ENCODE assay signal across 12 cellular contexts in genomic region chr11:76578655-76579046, GRCh38.
DNase-seq lines count a peak whose midpoint lies in the region; ATAC-seq and TF ChIP-seq lines count a peak whose summit lies in the region.
"Had no signal": no experiment of that assay in that cellular context is flagged by ENCODE, and none has a peak within 500 bp of the region (broad histone marks: within the 10 kb centered on the region; RNA-seq: fewer than 3 reads in every experiment).

No MANE protein-coding gene starts in this region.

- H3K9me3 Mint-ChIP-seq in Caco-2 (ENCODE audit: unreplicated experiment) = no peaks in the 10 kb centered on the region
- no peaks in the 10 kb centered on the region for H3K9me3 Mint-ChIP-seq in CD8-positive, alpha-beta T cell
- no peaks in the 10 kb centered on the region for H3K9me3 Mint-ChIP-seq in stimulated activated effector memory CD8-positive, alpha-beta T cell treated with anti-CD3 and anti-CD28 coated beads, Interleukin-12 subunit alpha, Interleukin-12 subunit beta, amount 100 ng/mL, for 72 hours

- H3K4me3 Mint-ChIP-seq in Caco-2 (ENCODE audit: unreplicated experiment) = no peak overlapping the region
- H3K4me3 Mint-ChIP-seq in CD8-positive, alpha-beta T cell = no peak overlapping the region
- no peak overlapping the region for H3K4me3 Mint-ChIP-seq in stimulated activated effector memory CD8-positive, alpha-beta T cell treated with anti-CD3 and anti-CD28 coated beads, Interleukin-12 subunit alpha, Interleukin-12 subunit beta, amount 100 ng/mL, for 72 hours

- H2AFZ ChIP-seq in parathyroid adenoma = no peak overlapping the region

- no peak overlapping the region for H3K4me2 ChIP-seq in parathyroid adenoma (ENCODE audit: low read length)

- H3K4me1 Mint-ChIP-seq in Caco-2 (ENCODE audit: low read depth, unreplicated experiment) = peaks cover 38% of the 10 kb centered on the region
- no peaks in the 10 kb centered on the region for H3K4me1 Mint-ChIP-seq in CD8-positive, alpha-beta T cell (ENCODE audit: low read depth)
- peaks cover 6% of the 10 kb centered on the region for H3K4me1 Mint-ChIP-seq in stimulated activated effector memory CD8-positive, alpha-beta T cell treated with anti-CD3 and anti-CD28 coated beads, Interleukin-12 subunit alpha, Interleukin-12 subunit beta, amount 100 ng/mL, for 72 hours

- POLR2A ChIA-PET in Caco-2 (lab: Charles Lee) = no interaction called here
- POLR2A ChIA-PET in CD8-positive, alpha-beta T cell (lab: Charles Lee) = no interaction called here

- CTCF ChIA-PET in Caco-2 (lab: Charles Lee) = interaction anchor here (2.4 kb wide), 1 partner anchor 20 kb away, joined by 7 read pairs; no protein-coding TSS in a partner anchor
- CTCF ChIA-PET in CD8-positive, alpha-beta T cell (lab: Charles Lee) = no interaction called here

- DNase-seq in Caco-2 (no peak), brain microvascular endothelial cell (peak; percentile 80), right atrium auricular region (ENCODE audit: low spot score) (peak; percentile 76), BE2C (no peak)
- DNase-seq in CD8-positive, alpha-beta T cell = no peak
- no peak for DNase-seq in stimulated activated effector memory CD8-positive, alpha-beta T cell treated with anti-CD3 and anti-CD28 coated beads, Interleukin-12 subunit alpha, Interleukin-12 subunit beta, amount 100 ng/mL, for 72 hours (ENCODE audit: low spot score in 2 of 2)
- DNase-seq: activated T-cell treated with anti-CD3 and anti-CD28 coated beads, Interleukin-2, amount 50 U/mL, for 1 hour; effector CD4-positive, alpha-beta T cell; NCI-H748 treated with DMSO at 0.1 percent for 48 hours; stimulated activated CD4-positive, alpha-beta T cell treated with anti-CD3 and anti-CD28 coated beads, Interleukin-2, amount 100 ng/mL, for 48 hours had no signal

- no peaks in the 10 kb centered on the region for H3K36me3 Mint-ChIP-seq in Caco-2 (ENCODE audit: insufficient read depth, unreplicated experiment)
- H3K36me3 Mint-ChIP-seq in CD8-positive, alpha-beta T cell = no peaks in the 10 kb centered on the region
- H3K36me3 Mint-ChIP-seq in stimulated activated effector memory CD8-positive, alpha-beta T cell treated with anti-CD3 and anti-CD28 coated beads, Interleukin-12 subunit alpha, Interleukin-12 subunit beta, amount 100 ng/mL, for 72 hours = no peaks in the 10 kb centered on the region

- H3K9ac ChIP-seq in parathyroid adenoma = no peak overlapping the region

- H3K9me3 ChIP-seq in Caco-2 = no peaks in the 10 kb centered on the region
- H3K9me3 ChIP-seq in right atrium auricular region = no peaks in the 10 kb centered on the region
- H3K9me3 ChIP-seq in parathyroid adenoma (ENCODE audit: control insufficient read depth, low read length) = no peaks in the 10 kb centered on the region
- H3K9me3 ChIP-seq in CD8-positive, alpha-beta T cell (ENCODE audit: low read length) = no peaks in the 10 kb centered on the region
- H3K9me3 ChIP-seq in BE2C = no peaks in the 10 kb centered on the region

- ATAC-seq in HG03139 (IDR thresholded peaks at IDR 0.05; ENCODE audit: unreplicated experiment) = no peak
- ATAC-seq in CD8-positive, alpha-beta T cell = no peak
- ATAC-seq in stimulated activated effector memory CD8-positive, alpha-beta T cell treated with anti-CD3 and anti-CD28 coated beads, Interleukin-12 subunit alpha, Interleukin-12 subunit beta, amount 100 ng/mL, for 72 hours = no peak

- in situ Hi-C loops in brain microvascular endothelial cell (cut with HindIII; ENCODE audit: low pct_ligation_motif_present, low sequenced_read_pairs) = no loop called here

- H3K4me1 ChIP-seq in Caco-2 (peaks cover 45% of the 10 kb centered on the region), right atrium auricular region (peaks cover 0 to 38% of the 10 kb centered on the region in 2 donors), parathyroid adenoma (no peaks in the 10 kb centered on the region), BE2C (peaks cover 18% of the 10 kb centered on the region)
- H3K4me1 ChIP-seq in CD8-positive, alpha-beta T cell (ENCODE audit: insufficient read depth, low read length) = no peaks in the 10 kb centered on the region

- no peaks in the 10 kb centered on the region for H3K36me3 ChIP-seq in Caco-2 (ENCODE audit: control insufficient read depth, insufficient read depth, low read length)
- no peaks in the 10 kb centered on the region for H3K36me3 ChIP-seq in brain microvascular endothelial cell (replicated peaks)
- H3K36me3 ChIP-seq in right atrium auricular region = no peaks in the 10 kb centered on the region
- H3K36me3 ChIP-seq in parathyroid adenoma (ENCODE audit: control insufficient read depth, insufficient read depth, low read length) = no peaks in the 10 kb centered on the region
- no peaks in the 10 kb centered on the region for H3K36me3 ChIP-seq in CD8-positive, alpha-beta T cell (ENCODE audit: insufficient read depth, low read length)
- no peaks in the 10 kb centered on the region for H3K36me3 ChIP-seq in BE2C

- no TSS peak for BruUV-seq in Caco-2 (replicated peaks; lab: Mats Ljungman, UMichigan)

- intact Hi-C loops in Caco-2 (cut with micrococcal nuclease; ENCODE audit: unreplicated experiment) = no loop called here
- intact Hi-C loops in CD8-positive, alpha-beta T cell (cut with DNase I, micrococcal nuclease) = no loop called here

- H3K4me3 ChIP-seq in Caco-2 (ENCODE audit: low read depth, low read length) (no peak overlapping the region), brain microvascular endothelial cell (ENCODE audit: low read depth, low read length) (no peak overlapping the region), right atrium auricular region (no peak overlapping the region), parathyroid adenoma (ENCODE audit: low read depth, low read length) (no peak overlapping the region), BE2C (ENCODE audit: low read depth, low read length) (no peak overlapping the region)
- H3K4me3 ChIP-seq in CD8-positive, alpha-beta T cell (ENCODE audit: low read depth, low read length) = no peak overlapping the region

- H3K27ac ChIP-seq in brain microvascular endothelial cell (peak overlapping the region; percentile 71), right atrium auricular region (peak overlapping the region; percentile 77 to 81), parathyroid adenoma (peak overlapping the region; percentile 88)
- no peak overlapping the region for H3K27ac ChIP-seq in CD8-positive, alpha-beta T cell (ENCODE audit: low read depth, low read length)

- TF ChIP-seq CTCF in Caco-2 (IDR thresholded peaks at IDR 0.05; ENCODE audit: insufficient read depth in 1 of 2, low read depth in 1 of 2, low read length in 1 of 2, severe bottlenecking in 1 of 2, unreplicated experiment in 1 of 2) (no peak), brain microvascular endothelial cell (IDR thresholded peaks at IDR 0.05; ENCODE audit: low read depth, low read length, missing control alignments) (no peak), right atrium auricular region (IDR thresholded peaks at IDR 0.05) (no peak), parathyroid adenoma (IDR thresholded peaks at IDR 0.05) (no peak), BE2C (IDR thresholded peaks at IDR 0.05; ENCODE audit: low read depth, low read length) (no peak)
- no peak for TF ChIP-seq CTCF in CD8-positive, alpha-beta T cell (IDR thresholded peaks at IDR 0.05)

- H3K79me2 ChIP-seq in parathyroid adenoma = no peaks in the 10 kb centered on the region

- H3K27me3 ChIP-seq in Caco-2 (replicated peaks; ENCODE audit: control insufficient read depth, insufficient read depth, low read length) (no peaks in the 10 kb centered on the region), brain microvascular endothelial cell (replicated peaks) (no peaks in the 10 kb centered on the region), right atrium auricular region (no peaks in the 10 kb centered on the region), parathyroid adenoma (ENCODE audit: control insufficient read depth, insufficient read depth, low read length) (no peaks in the 10 kb centered on the region), BE2C (no peaks in the 10 kb centered on the region)
- H3K27me3 ChIP-seq in CD8-positive, alpha-beta T cell (ENCODE audit: insufficient read depth, low read length) = no peaks in the 10 kb centered on the region

- H3K27ac Mint-ChIP-seq in Caco-2 (ENCODE audit: unreplicated experiment) = peak overlapping the region; percentile 1
- no peak overlapping the region for H3K27ac Mint-ChIP-seq in CD8-positive, alpha-beta T cell
- no peak overlapping the region for H3K27ac Mint-ChIP-seq in stimulated activated effector memory CD8-positive, alpha-beta T cell treated with anti-CD3 and anti-CD28 coated beads, Interleukin-12 subunit alpha, Interleukin-12 subunit beta, amount 100 ng/mL, for 72 hours

- H3K27me3 Mint-ChIP-seq in Caco-2 (ENCODE audit: insufficient read depth, unreplicated experiment) = no peaks in the 10 kb centered on the region
- peaks cover 12% of the 10 kb centered on the region for H3K27me3 Mint-ChIP-seq in CD8-positive, alpha-beta T cell (ENCODE audit: low read depth)

Comparison
In these comparisons a context has a peak if more than half of its experiments do, and no peak if none do; other contexts are left out.
1. DNase-seq: peak in brain microvascular endothelial cell (single experiment) and right atrium auricular region (single experiment); none in Caco-2 (0 of 2), CD8-positive, alpha-beta T cell (0 of 7), BE2C (single experiment) and stimulated activated effector memory CD8-positive, alpha-beta T cell treated with anti-CD3 and anti-CD28 coated beads, Interleukin-12 subunit alpha, Interleukin-12 subunit beta, amount 100 ng/mL, for 72 hours (0 of 2).